ENCODE assay signal across 1 cellular context in the genomic region with DNA sequence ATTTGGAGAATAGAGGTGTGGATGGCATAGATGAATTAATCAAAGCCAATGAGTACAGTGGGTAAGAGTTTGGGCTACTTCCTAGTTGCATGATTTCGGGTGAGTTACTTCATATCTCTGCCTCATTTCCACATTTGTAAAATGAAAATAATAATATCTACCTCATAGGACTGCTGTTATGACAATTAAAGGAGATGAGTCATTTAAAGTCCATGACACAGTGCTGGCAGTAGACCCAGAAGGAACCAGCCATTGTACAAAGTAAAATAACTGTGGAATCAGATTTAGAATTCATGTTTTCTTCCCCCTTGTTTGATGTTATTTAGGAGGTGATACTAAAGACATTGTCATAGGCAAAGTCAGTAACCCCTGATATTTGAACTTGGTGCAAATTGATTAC.
TF ChIP-seq lines count a peak whose summit lies in the region.

No MANE protein-coding gene starts in this region.

TF ChIP-seq in IMR-90, 13 proteins besides CTCF, POLR2A, EP300 and RAD21 (continued from another document):
- TF ChIP-seq, protein P1, sequence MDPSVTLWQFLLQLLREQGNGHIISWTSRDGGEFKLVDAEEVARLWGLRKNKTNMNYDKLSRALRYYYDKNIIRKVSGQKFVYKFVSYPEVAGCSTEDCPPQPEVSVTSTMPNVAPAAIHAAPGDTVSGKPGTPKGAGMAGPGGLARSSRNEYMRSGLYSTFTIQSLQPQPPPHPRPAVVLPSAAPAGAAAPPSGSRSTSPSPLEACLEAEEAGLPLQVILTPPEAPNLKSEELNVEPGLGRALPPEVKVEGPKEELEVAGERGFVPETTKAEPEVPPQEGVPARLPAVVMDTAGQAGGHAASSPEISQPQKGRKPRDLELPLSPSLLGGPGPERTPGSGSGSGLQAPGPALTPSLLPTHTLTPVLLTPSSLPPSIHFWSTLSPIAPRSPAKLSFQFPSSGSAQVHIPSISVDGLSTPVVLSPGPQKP (IDR thresholded peaks at IDR 0.05; ENCODE audit: borderline replicate concordance, low read depth, low read length) = no peak
- TF ChIP-seq BHLHE40 (IDR thresholded peaks at IDR 0.05; ENCODE audit: low read depth, low read length) = no peak
- no peak for TF ChIP-seq SMC3 (IDR thresholded peaks at IDR 0.05; ENCODE audit: low read depth, low read length)
- TF ChIP-seq CHD1 (IDR thresholded peaks at IDR 0.05; ENCODE audit: low read depth, low read length) = no peak
